ENCODE assay signal across 1 cellular context in genomic region chr16:30644334-30644830, GRCh38.
A peak's percentile ranks its signal among the peaks of the same experiment; 100 is the strongest.
TF ChIP-seq lines count a peak whose summit lies in the region.

No MANE protein-coding gene starts in this region.

TF ChIP-seq in HepG2, 621 proteins besides CTCF, POLR2A, EP300 and RAD21 (continues in another document):
- TF ChIP-seq AKNA (CRISPR knock-in tag; IDR thresholded peaks at IDR 0.05; ENCODE audit: borderline replicate concordance) (no peak), RXRB (CRISPR knock-in tag; IDR thresholded peaks at IDR 0.05; ENCODE audit: borderline replicate concordance) (peak; percentile 6; the same call in 1 of the 2 replicates), ZNF12 (CRISPR knock-in tag; IDR thresholded peaks at IDR 0.05) (no peak), MTA3 (CRISPR knock-in tag; IDR thresholded peaks at IDR 0.05) (no peak), NRL (CRISPR knock-in tag; IDR thresholded peaks at IDR 0.05; ENCODE audit: borderline replicate concordance) (no peak), ZNF770 (CRISPR knock-in tag; IDR thresholded peaks at IDR 0.05) (peak; percentile 88), ZMYM2 (CRISPR knock-in tag; IDR thresholded peaks at IDR 0.05) (0 out of 2 replicates have a peak, but pooled peaks have one; percentile 36), ZNF724P (CRISPR knock-in tag; IDR thresholded peaks at IDR 0.05; ENCODE audit: borderline replicate concordance) (no peak), HDAC2 (CRISPR knock-in tag; IDR thresholded peaks at IDR 0.05) (0 out of 2 replicates have a peak, but pooled peaks have one; percentile 6), HBP1 (CRISPR knock-in tag; IDR thresholded peaks at IDR 0.05; ENCODE audit: low read depth) (no peak), ZBTB26 (CRISPR knock-in tag; IDR thresholded peaks at IDR 0.05; ENCODE audit: borderline replicate concordance) (0 out of 2 replicates have a peak, but pooled peaks have one; percentile 7), RBFOX2 (IDR thresholded peaks at IDR 0.05; ENCODE audit: low read depth, low read length) (no peak), ZNF350 (CRISPR knock-in tag; IDR thresholded peaks at IDR 0.05; ENCODE audit: borderline replicate concordance, low read depth) (no peak), PCBP2 (optimal IDR thresholded peaks at IDR 0.05; ENCODE audit: low read depth, low read length, poor library complexity, severe bottlenecking) (no peak), ARNT (IDR thresholded peaks at IDR 0.05) (no peak), ZMYM3 (CRISPR knock-in tag; IDR thresholded peaks at IDR 0.05) (peak; percentile 88), PHF21A (CRISPR knock-in tag; IDR thresholded peaks at IDR 0.05) (peak; percentile 42; the same call in 1 of the 2 replicates), SIN3A (IDR thresholded peaks at IDR 0.05; ENCODE audit: borderline replicate concordance, low read depth, low read length) (no peak), GTF3A (CRISPR knock-in tag; conservative IDR thresholded peaks at IDR 0.05) (no peak), FOXC1 (CRISPR knock-in tag; IDR thresholded peaks at IDR 0.05; ENCODE audit: borderline replicate concordance) (no peak), XBP1 (CRISPR knock-in tag; IDR thresholded peaks at IDR 0.05) (no peak), ZC3H13 (CRISPR knock-in tag; IDR thresholded peaks at IDR 0.05) (no peak), ZBTB34 (CRISPR knock-in tag; IDR thresholded peaks at IDR 0.05) (no peak), SKIL (CRISPR knock-in tag; IDR thresholded peaks at IDR 0.05; ENCODE audit: borderline replicate concordance) (no peak), NR2F2 (IDR thresholded peaks at IDR 0.05; ENCODE audit: borderline replicate concordance, low read depth) (no peak), PAX8 (CRISPR knock-in tag; IDR thresholded peaks at IDR 0.05; ENCODE audit: borderline replicate concordance) (no peak), ZFX (CRISPR knock-in tag; IDR thresholded peaks at IDR 0.05; ENCODE audit: low read depth) (no peak), FOSL1 (CRISPR knock-in tag; IDR thresholded peaks at IDR 0.05; ENCODE audit: borderline replicate concordance) (no peak), HNF4G (IDR thresholded peaks at IDR 0.05; ENCODE audit: borderline replicate concordance, low read depth, low read length) (no peak), HNF4G (CRISPR knock-in tag; IDR thresholded peaks at IDR 0.05; ENCODE audit: borderline replicate concordance, low read depth) (no peak), ZNF510 (CRISPR knock-in tag; IDR thresholded peaks at IDR 0.05; ENCODE audit: low read depth) (no peak), ZNF83 (CRISPR knock-in tag; IDR thresholded peaks at IDR 0.05; ENCODE audit: borderline replicate concordance) (no peak), ASH2L (IDR thresholded peaks at IDR 0.05; ENCODE audit: insufficient read length, low read depth, low read length) (no peak), ZNF709 (CRISPR knock-in tag; IDR thresholded peaks at IDR 0.05) (no peak), ZNF33B (CRISPR knock-in tag; IDR thresholded peaks at IDR 0.05) (no peak), SMAD1 (CRISPR knock-in tag; IDR thresholded peaks at IDR 0.05; ENCODE audit: borderline replicate concordance, low read depth) (no peak), PHF8 (CRISPR knock-in tag; IDR thresholded peaks at IDR 0.05) (0 out of 2 replicates have a peak, but pooled peaks have one; percentile 21)
- TF ChIP-seq, protein P1, sequence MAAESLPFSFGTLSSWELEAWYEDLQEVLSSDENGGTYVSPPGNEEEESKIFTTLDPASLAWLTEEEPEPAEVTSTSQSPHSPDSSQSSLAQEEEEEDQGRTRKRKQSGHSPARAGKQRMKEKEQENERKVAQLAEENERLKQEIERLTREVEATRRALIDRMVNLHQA (CRISPR knock-in tag; IDR thresholded peaks at IDR 0.05), result no peak
- TF ChIP-seq, protein P2, sequence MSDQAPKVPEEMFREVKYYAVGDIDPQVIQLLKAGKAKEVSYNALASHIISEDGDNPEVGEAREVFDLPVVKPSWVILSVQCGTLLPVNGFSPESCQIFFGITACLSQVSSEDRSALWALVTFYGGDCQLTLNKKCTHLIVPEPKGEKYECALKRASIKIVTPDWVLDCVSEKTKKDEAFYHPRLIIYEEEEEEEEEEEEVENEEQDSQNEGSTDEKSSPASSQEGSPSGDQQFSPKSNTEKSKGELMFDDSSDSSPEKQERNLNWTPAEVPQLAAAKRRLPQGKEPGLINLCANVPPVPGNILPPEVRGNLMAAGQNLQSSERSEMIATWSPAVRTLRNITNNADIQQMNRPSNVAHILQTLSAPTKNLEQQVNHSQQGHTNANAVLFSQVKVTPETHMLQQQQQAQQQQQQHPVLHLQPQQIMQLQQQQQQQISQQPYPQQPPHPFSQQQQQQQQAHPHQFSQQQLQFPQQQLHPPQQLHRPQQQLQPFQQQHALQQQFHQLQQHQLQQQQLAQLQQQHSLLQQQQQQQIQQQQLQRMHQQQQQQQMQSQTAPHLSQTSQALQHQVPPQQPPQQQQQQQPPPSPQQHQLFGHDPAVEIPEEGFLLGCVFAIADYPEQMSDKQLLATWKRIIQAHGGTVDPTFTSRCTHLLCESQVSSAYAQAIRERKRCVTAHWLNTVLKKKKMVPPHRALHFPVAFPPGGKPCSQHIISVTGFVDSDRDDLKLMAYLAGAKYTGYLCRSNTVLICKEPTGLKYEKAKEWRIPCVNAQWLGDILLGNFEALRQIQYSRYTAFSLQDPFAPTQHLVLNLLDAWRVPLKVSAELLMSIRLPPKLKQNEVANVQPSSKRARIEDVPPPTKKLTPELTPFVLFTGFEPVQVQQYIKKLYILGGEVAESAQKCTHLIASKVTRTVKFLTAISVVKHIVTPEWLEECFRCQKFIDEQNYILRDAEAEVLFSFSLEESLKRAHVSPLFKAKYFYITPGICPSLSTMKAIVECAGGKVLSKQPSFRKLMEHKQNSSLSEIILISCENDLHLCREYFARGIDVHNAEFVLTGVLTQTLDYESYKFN (CRISPR knock-in tag; conservative IDR thresholded peaks at IDR 0.05), result no peak
- TF ChIP-seq, protein P3, sequence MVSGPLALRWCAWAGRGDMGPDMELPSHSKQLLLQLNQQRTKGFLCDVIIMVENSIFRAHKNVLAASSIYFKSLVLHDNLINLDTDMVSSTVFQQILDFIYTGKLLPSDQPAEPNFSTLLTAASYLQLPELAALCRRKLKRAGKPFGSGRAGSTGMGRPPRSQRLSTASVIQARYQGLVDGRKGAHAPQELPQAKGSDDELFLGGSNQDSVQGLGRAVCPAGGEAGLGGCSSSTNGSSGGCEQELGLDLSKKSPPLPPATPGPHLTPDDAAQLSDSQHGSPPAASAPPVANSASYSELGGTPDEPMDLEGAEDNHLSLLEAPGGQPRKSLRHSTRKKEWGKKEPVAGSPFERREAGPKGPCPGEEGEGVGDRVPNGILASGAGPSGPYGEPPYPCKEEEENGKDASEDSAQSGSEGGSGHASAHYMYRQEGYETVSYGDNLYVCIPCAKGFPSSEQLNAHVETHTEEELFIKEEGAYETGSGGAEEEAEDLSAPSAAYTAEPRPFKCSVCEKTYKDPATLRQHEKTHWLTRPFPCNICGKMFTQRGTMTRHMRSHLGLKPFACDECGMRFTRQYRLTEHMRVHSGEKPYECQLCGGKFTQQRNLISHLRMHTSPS (CRISPR knock-in tag; IDR thresholded peaks at IDR 0.05; ENCODE audit: low read depth), result no peak
- TF ChIP-seq, protein P4, sequence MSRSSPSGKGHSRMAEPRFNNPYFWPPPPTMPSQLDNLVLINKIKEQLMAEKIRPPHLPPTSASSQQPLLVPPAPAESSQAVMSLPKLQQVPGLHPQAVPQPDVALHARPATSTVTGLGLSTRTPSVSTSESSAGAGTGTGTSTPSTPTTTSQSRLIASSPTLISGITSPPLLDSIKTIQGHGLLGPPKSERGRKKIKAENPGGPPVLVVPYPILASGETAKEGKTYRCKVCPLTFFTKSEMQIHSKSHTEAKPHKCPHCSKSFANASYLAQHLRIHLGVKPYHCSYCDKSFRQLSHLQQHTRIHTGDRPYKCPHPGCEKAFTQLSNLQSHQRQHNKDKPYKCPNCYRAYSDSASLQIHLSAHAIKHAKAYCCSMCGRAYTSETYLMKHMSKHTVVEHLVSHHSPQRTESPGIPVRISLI (CRISPR knock-in tag; IDR thresholded peaks at IDR 0.05; ENCODE audit: borderline replicate concordance), result peak; percentile 68; the same call in 1 of the 2 replicates
